In genomic region chr9:72574156-72574810, GRCh38 we compare ENCODE assay signal across 28 cellular contexts. TPM values are rescaled to one million over a fixed set of nuclear protein-coding genes. Genes with fewer than 3 reads are reported as not detected.
"Had no signal": no experiment of that assay in that cellular context is flagged by ENCODE, and none has a peak within 500 bp of the region (broad histone marks: within the 10 kb centered on the region; RNA-seq: fewer than 3 reads in every experiment).

No MANE protein-coding gene starts in this region.

- H3K9me3 ChIP-seq: colonic mucosa had no signal

- H3K4me1 ChIP-seq: colonic mucosa had no signal

- H3K36me3 ChIP-seq: colonic mucosa had no signal

- H3K27me3 Mint-ChIP-seq: activated naive CD8-positive, alpha-beta T cell; T-helper 17 cell had no signal

- H3K27ac Mint-ChIP-seq: activated CD8-positive, alpha-beta memory T cell treated with anti-CD3 and anti-CD28 coated beads, Interleukin-2, amount 10 ng/mL, durations not matched to agents 7 days and 5 days; activated naive CD8-positive, alpha-beta T cell; activated T-cell treated with anti-CD3 and anti-CD28 coated beads, Interleukin-2, amount 50 U/mL, for 24 hours; activated T-helper 1 cell treated with anti-CD3 and anti-CD28 coated beads, Interleukin-12 subunit alpha, Interleukin-12 subunit beta, Interleukin-2, Interleukin-4 antibody, amounts not matched to agents 30 ng/mL and 10 ng/mL and 1 ng/mL, durations not matched to agents 14 hours and 24 hours and 36 hours; T-helper 17 cell had no signal

- ATAC-seq: activated CD4-positive, CD25-positive, alpha-beta regulatory T cell treated with anti-CD3 and anti-CD28 coated beads, Interleukin-2, amount 50 U/mL, for 24 hours; activated CD8-positive, alpha-beta memory T cell treated with anti-CD3 and anti-CD28 coated beads, Interleukin-2, amount 10 ng/mL, durations not matched to agents 7 days and 5 days; T-helper 17 cell had no signal

- H3K27me3 ChIP-seq: colonic mucosa had no signal

- FAIRE-seq: TTC549 had no signal

- H3K36me3 Mint-ChIP-seq: activated naive CD8-positive, alpha-beta T cell had no signal

- H3K4me3 Mint-ChIP-seq: activated CD8-positive, alpha-beta memory T cell treated with anti-CD3 and anti-CD28 coated beads, Interleukin-2, amount 10 ng/mL, durations not matched to agents 7 days and 5 days; activated naive CD8-positive, alpha-beta T cell; activated T-cell treated with anti-CD3 and anti-CD28 coated beads, Interleukin-2, amount 50 U/mL, for 24 hours; activated T-helper 1 cell treated with anti-CD3 and anti-CD28 coated beads, Interleukin-12 subunit alpha, Interleukin-12 subunit beta, Interleukin-2, Interleukin-4 antibody, amounts not matched to agents 30 ng/mL and 10 ng/mL and 1 ng/mL, durations not matched to agents 14 hours and 24 hours and 36 hours; T-helper 17 cell had no signal

- DNase-seq: activated CD4-positive, alpha-beta T cell treated with anti-CD3 and anti-CD28 coated beads for 4 hours; activated CD4-positive, alpha-beta T cell treated with anti-CD3 and anti-CD28 coated beads, Interleukin-2, amount 50 U/mL, for 4 hours; activated CD8-positive, alpha-beta memory T cell treated with anti-CD3 and anti-CD28 coated beads, Interleukin-2, amount 10 ng/mL, durations not matched to agents 7 days and 5 days; activated effector memory CD4-positive, alpha-beta T cell treated with anti-CD3 and anti-CD28 coated beads, Interleukin-2, amount 50 U/mL, for 16 hours; activated naive CD4-positive, alpha-beta T cell treated with Interleukin-2 at 50 U/mL for 16 hours; activated T-cell treated with anti-CD3 and anti-CD28 coated beads, Interleukin-2, amount 50 U/mL, for 24 hours; cerebellar nuclear complex; colonic mucosa; dermis blood vessel endothelial cell; NCI-H1092; NCI-H1417; NCI-H1694; NCI-H2029; NCI-H2107; NCI-H2171 treated with DMSO at 0.1 percent for 48 hours; NCI-H226; NCI-H526; NCI-H774; NK-92 treated with Interleukin-12 subunit alpha and Interleukin-12 subunit beta, amount 100 ng/mL, for 24 hours; SHP77 treated with DMSO at 0.1 percent for 48 hours; T-helper 17 cell; T-helper 9 cell had no signal

- H3K27ac ChIP-seq: colonic mucosa had no signal

- H3K4me3 ChIP-seq: colonic mucosa had no signal

- H3K9me3 Mint-ChIP-seq: activated T-cell treated with anti-CD3 and anti-CD28 coated beads, Interleukin-2, amount 50 U/mL, for 24 hours; activated T-helper 1 cell treated with anti-CD3 and anti-CD28 coated beads, Interleukin-12 subunit alpha, Interleukin-12 subunit beta, Interleukin-2, Interleukin-4 antibody, amounts not matched to agents 30 ng/mL and 10 ng/mL and 1 ng/mL, durations not matched to agents 14 hours and 24 hours and 36 hours had no signal

RNA-seq across cellular contexts. Expression of gene TMC1, which starts 52.9 kb away (rescaled TPM):
- total RNA-seq: activated CD8-positive, alpha-beta memory T cell treated with anti-CD3 and anti-CD28 coated beads, Interleukin-2, amount 10 ng/mL, durations not matched to agents 7 days and 5 days; activated T-helper 1 cell treated with anti-CD3 and anti-CD28 coated beads, Interleukin-12 subunit alpha, Interleukin-12 subunit beta, Interleukin-2, Interleukin-4 antibody, amounts not matched to agents 30 ng/mL and 10 ng/mL and 1 ng/mL, durations not matched to agents 14 hours and 24 hours and 36 hours; LHCN-M2; NCI-H460; T-helper 17 cell had no signal
